Comparison of ENCODE assay signal across 9 cellular contexts in genomic region chr11:41099654-41100053, GRCh38.
"Had no signal": no experiment of that assay in that cellular context is flagged by ENCODE, and none has a peak within 500 bp of the region (broad histone marks: within the 10 kb centered on the region; RNA-seq: fewer than 3 reads in every experiment).

No MANE protein-coding gene starts in this region.

- H3K9me3 ChIP-seq: HAP-1 had no signal

- H3K4me1 ChIP-seq: HAP-1 had no signal

- H2AFZ ChIP-seq: GM23338 had no signal

- H3K4me1 Mint-ChIP-seq: GM23338 had no signal

- H3K27ac Mint-ChIP-seq: GM23338, HFFc6 had no signal

- DNase-seq: H7, HFFc6, IMR-90 had no signal

- H3K4me3 ChIP-seq: GM23338, HAP-1, K562 had no signal

- FAIRE-seq: H1, K562 had no signal

- H3K36me3 ChIP-seq: HAP-1 had no signal

- H3K4me3 Mint-ChIP-seq: GM23338, HFFc6 had no signal

- H3K4me2 ChIP-seq: GM23338 had no signal

- H3K9me3 Mint-ChIP-seq: GM23338 had no signal

- H3K27ac ChIP-seq: HL-60 had no signal

- ATAC-seq: GM23338, HCT116, K562 had no signal
